In genomic region chr13:110140099-110140498, GRCh38 we compare ENCODE assay signal across 6 cellular contexts.
"Had no signal": no experiment of that assay in that cellular context is flagged by ENCODE, and none has a peak within 500 bp of the region (broad histone marks: within the 10 kb centered on the region; RNA-seq: fewer than 3 reads in every experiment).

No MANE protein-coding gene starts in this region.

- H3K9me3 ChIP-seq: HAP-1 had no signal

- H3K4me1 ChIP-seq: HAP-1 had no signal

- H3K27ac ChIP-seq: GM23248 had no signal

- H3K4me3 ChIP-seq: GM23248, HAP-1, K562 had no signal

- H3K36me3 ChIP-seq: HAP-1 had no signal

- DNase-seq: GM23248, GOT3, H7, IMR-90 had no signal
